ENCODE assay signal across 1 cellular context in genomic region chr9:134585746-134586706, GRCh38.
TF ChIP-seq lines count a peak whose summit lies in the region.

No MANE protein-coding gene starts in this region.

TF ChIP-seq in GM23338, 12 proteins besides CTCF, POLR2A, EP300 and RAD21 (continued from another document):
- TF ChIP-seq ZNF462 (CRISPR knock-in tag; IDR thresholded peaks at IDR 0.05) (no peak), EZH2phosphoT487 (IDR thresholded peaks at IDR 0.05; ENCODE audit: unreplicated experiment) (no peak), STAT1 (IDR thresholded peaks at IDR 0.05; ENCODE audit: unreplicated experiment) (no peak), EZH2 (IDR thresholded peaks at IDR 0.05; ENCODE audit: low read depth, unreplicated experiment) (no peak), NANOG (IDR thresholded peaks at IDR 0.05; ENCODE audit: borderline replicate concordance) (no peak), REST (IDR thresholded peaks at IDR 0.05; ENCODE audit: unreplicated experiment) (no peak), POLR2AphosphoS5 (IDR thresholded peaks at IDR 0.05; ENCODE audit: low read depth) (no peak), JUNB (IDR thresholded peaks at IDR 0.05; ENCODE audit: unreplicated experiment) (no peak), CREB1 (CRISPR knock-in tag; IDR thresholded peaks at IDR 0.05; ENCODE audit: low read depth) (no peak), ZNF331 (CRISPR knock-in tag; IDR thresholded peaks at IDR 0.05; ENCODE audit: low read depth) (no peak), ZNF114 (CRISPR knock-in tag; IDR thresholded peaks at IDR 0.05) (no peak)
TF ChIP-seq in GM23338: peak in this region for 0.
